ENCODE assay signal across 6 cellular contexts in genomic region chrX:48910926-48911406, GRCh38.
DNase-seq lines count a peak whose midpoint lies in the region; ATAC-seq lines count a peak whose summit lies in the region.

No MANE protein-coding gene starts in this region.

- H3K4me1 Mint-ChIP-seq in activated naive CD8-positive, alpha-beta T cell treated with anti-CD3 and anti-CD28 coated beads, Interleukin-2, amount 50 U/mL, for 24 hours: peaks cover 54% of the 10 kb centered on the region

- peak overlapping the region; percentile 89 for H3K4me3 ChIP-seq in mucosa of stomach (ENCODE audit: low read length)

- no peaks in the 10 kb centered on the region for H3K27me3 ChIP-seq in mucosa of stomach (ENCODE audit: control insufficient read depth, insufficient read depth, low read length)

- no peaks in the 10 kb centered on the region for H3K9me3 Mint-ChIP-seq in activated naive CD8-positive, alpha-beta T cell treated with anti-CD3 and anti-CD28 coated beads, Interleukin-2, amount 50 U/mL, for 24 hours

- no peaks in the 10 kb centered on the region for H3K27me3 Mint-ChIP-seq in activated naive CD8-positive, alpha-beta T cell treated with anti-CD3 and anti-CD28 coated beads, Interleukin-2, amount 50 U/mL, for 24 hours

- H3K36me3 ChIP-seq in mucosa of stomach (ENCODE audit: control insufficient read depth, insufficient read depth, low read length): no peaks in the 10 kb centered on the region

- DNase-seq in activated naive CD8-positive, alpha-beta T cell treated with anti-CD3 and anti-CD28 coated beads, Interleukin-2, amount 50 U/mL, for 24 hours: no peak
- DNase-seq in NCI-H446 (lab: John Stamatoyannopoulos, UW): no peak
- no peak for DNase-seq in AML-193 (lab: John Stamatoyannopoulos, UW)

- peaks cover 6% of the 10 kb centered on the region for H3K4me1 ChIP-seq in mucosa of stomach (ENCODE audit: control insufficient read depth, insufficient read depth, low read length)

- peak overlapping the region; percentile 80 for H3K9ac ChIP-seq in mucosa of stomach (ENCODE audit: low read length)

- no peaks in the 10 kb centered on the region for H3K9me3 ChIP-seq in mucosa of stomach (ENCODE audit: control insufficient read depth, low read length)

- H3K27ac Mint-ChIP-seq in activated naive CD8-positive, alpha-beta T cell treated with anti-CD3 and anti-CD28 coated beads, Interleukin-2, amount 50 U/mL, for 24 hours: peak overlapping the region; percentile 95

- ATAC-seq in HG02610 (IDR thresholded peaks at IDR 0.05; ENCODE audit: unreplicated experiment) (peak; percentile 8), GM21360 (IDR thresholded peaks at IDR 0.05; ENCODE audit: unreplicated experiment) (no peak)
- ATAC-seq in activated naive CD8-positive, alpha-beta T cell treated with anti-CD3 and anti-CD28 coated beads, Interleukin-2, amount 50 U/mL, for 24 hours: peak; percentile 5

- peak overlapping the region; percentile 95 for H3K4me3 Mint-ChIP-seq in activated naive CD8-positive, alpha-beta T cell treated with anti-CD3 and anti-CD28 coated beads, Interleukin-2, amount 50 U/mL, for 24 hours

- H3K36me3 Mint-ChIP-seq in activated naive CD8-positive, alpha-beta T cell treated with anti-CD3 and anti-CD28 coated beads, Interleukin-2, amount 50 U/mL, for 24 hours (ENCODE audit: low read depth): peaks cover 33% of the 10 kb centered on the region
